In genomic region chr7:20296444-20296843, GRCh38 we compare ENCODE assay signal across 1 cellular context.
TF ChIP-seq lines count a peak whose summit lies in the region.

No MANE protein-coding gene starts in this region.

TF ChIP-seq in K562, 482 proteins besides CTCF, POLR2A, EP300 and RAD21 (continued from another document):
- TF ChIP-seq THAP7 (CRISPR knock-in tag; IDR thresholded peaks at IDR 0.05) (no peak), JUNB (CRISPR knock-in tag; conservative IDR thresholded peaks at IDR 0.05) (no peak), PHB (CRISPR knock-in tag; IDR thresholded peaks at IDR 0.05) (no peak), CREB1 (IDR thresholded peaks at IDR 0.05) (no peak), CREB1 (CRISPR knock-in tag; IDR thresholded peaks at IDR 0.05) (no peak), ZNF318 (IDR thresholded peaks at IDR 0.05; ENCODE audit: borderline replicate concordance in 1 of 2, low read depth in 1 of 2) (no peak), ZEB2 (IDR thresholded peaks at IDR 0.05) (no peak), MYC (IDR thresholded peaks at IDR 0.05; ENCODE audit: low read depth, low read length) (no peak), MYC (CRISPR knock-in tag; IDR thresholded peaks at IDR 0.05; ENCODE audit: borderline replicate concordance, low read depth) (no peak), IRF9 (tag; IDR thresholded peaks at IDR 0.05) (no peak), ZNF121 (CRISPR knock-in tag; conservative IDR thresholded peaks at IDR 0.05) (no peak), WHSC1 (IDR thresholded peaks at IDR 0.05; ENCODE audit: low read length) (no peak), ZBTB11 (CRISPR knock-in tag; IDR thresholded peaks at IDR 0.05) (no peak), PKNOX1 (IDR thresholded peaks at IDR 0.05) (0 out of 2 replicates have a peak, but pooled peaks have one; percentile 12)
TF ChIP-seq in K562: peak in this region for 2.
